Comparison of ENCODE assay signal across 30 cellular contexts in the genomic region with DNA sequence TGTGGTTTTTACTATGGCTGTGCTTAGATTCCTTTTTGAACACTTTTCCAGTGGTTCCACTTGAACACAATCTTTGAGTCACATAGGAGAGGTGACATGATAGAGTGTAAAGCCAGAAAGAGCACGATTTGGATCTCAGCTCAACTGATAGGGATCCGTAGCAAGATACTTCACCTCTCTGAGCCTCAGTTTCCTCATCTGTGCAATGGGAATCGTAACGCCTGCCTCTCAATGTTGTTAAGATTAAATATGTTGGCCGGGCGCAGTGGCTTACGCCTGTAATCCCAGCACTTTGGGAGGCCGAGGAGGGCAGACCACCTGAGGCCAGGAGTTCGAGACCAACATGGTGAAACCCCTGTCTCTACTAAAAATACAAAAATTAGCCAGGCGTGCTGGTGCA. TPM values are rescaled to one million over a fixed set of nuclear protein-coding genes. Genes with fewer than 3 reads are reported as not detected.
DNase-seq lines count a peak whose midpoint lies in the region; ATAC-seq and TF ChIP-seq lines count a peak whose summit lies in the region.
"Had no signal": no experiment of that assay in that cellular context is flagged by ENCODE, and none has a peak within 500 bp of the region (broad histone marks: within the 10 kb centered on the region; RNA-seq: fewer than 3 reads in every experiment).

No MANE protein-coding gene starts in this region.

- H3K9me3 ChIP-seq in mucosa of descending colon: no peaks in the 10 kb centered on the region
- H3K9me3 ChIP-seq: adrenal gland, left lung, SJSA1, testis, vagina had no signal

- peak overlapping the region; percentile 79 for H3K27ac ChIP-seq in C4-2B
- H3K27ac ChIP-seq: adrenal gland, SJSA1, testis, vagina had no signal

- no peak for DNase-seq in activated CD4-positive, alpha-beta T cell treated with anti-CD3 and anti-CD28 coated beads, Interleukin-2, amount 10 ng/mL, durations not matched to agents 7 days and 5 days
- DNase-seq in activated CD4-positive, alpha-beta T cell treated with anti-CD3 and anti-CD28 coated beads for 48 hours: no peak
- DNase-seq in mucosa of descending colon: peak in 2 of 3 donors; percentile 28 to 46
- DNase-seq in HPDE6-E6E7 (ENCODE audit: extremely low spot score): no peak
- no peak for DNase-seq in DMS 273 (lab: John Stamatoyannopoulos, UW; ENCODE audit: unreplicated experiment)
- DNase-seq in AG20443 (ENCODE audit: low spot score): no peak
- DNase-seq: activated CD4-positive, alpha-beta T cell treated with anti-CD3 and anti-CD28 coated beads for 1 hour; adrenal gland; CD8-positive, alpha-beta T cell; dermis blood vessel endothelial cell; DMS153; HFFc6; KBM-7; left lung; mesendoderm; NCI-H1092 treated with DMSO at 0.1 percent for 48 hours; NCI-H1694 treated with DMSO at 0.1 percent for 48 hours; RPMI8226; T-cell; testis had no signal

- no peak for TF ChIP-seq CTCF in C4-2B (conservative IDR thresholded peaks at IDR 0.05)
- no peak for TF ChIP-seq CTCF in mucosa of descending colon (IDR thresholded peaks at IDR 0.05)

- CTCF ChIA-PET in activated CD4-positive, alpha-beta T cell treated with anti-CD3 and anti-CD28 coated beads, Interleukin-2, amount 10 ng/mL, durations not matched to agents 7 days and 5 days (lab: Charles Lee): interaction anchor here (0.6 kb wide), 1 partner anchor 631 kb away, joined by 5 read pairs; no protein-coding TSS in a partner anchor

- intact Hi-C loops in mucosa of descending colon (cut with DNase I, micrococcal nuclease): no loop called here

- H3K4me1 Mint-ChIP-seq in activated CD4-positive, alpha-beta T cell treated with anti-CD3 and anti-CD28 coated beads, Interleukin-2, amount 10 ng/mL, durations not matched to agents 7 days and 5 days: peaks cover 36% of the 10 kb centered on the region
- H3K4me1 Mint-ChIP-seq in activated T-helper 17 cell treated with anti-CD3 and anti-CD28 coated beads, Interleukin-2, amount 50 U/mL, for 72 hours: peaks cover 11% of the 10 kb centered on the region

- H3K4me3 ChIP-seq in mucosa of descending colon: no peak overlapping the region
- H3K4me3 ChIP-seq: adrenal gland, GM23338, SJSA1, testis, vagina had no signal

- no peaks in the 10 kb centered on the region for H3K9me3 Mint-ChIP-seq in activated CD4-positive, alpha-beta T cell treated with anti-CD3 and anti-CD28 coated beads, Interleukin-2, amount 10 ng/mL, durations not matched to agents 7 days and 5 days
- H3K9me3 Mint-ChIP-seq in activated T-helper 17 cell treated with anti-CD3 and anti-CD28 coated beads, Interleukin-2, amount 50 U/mL, for 72 hours: no peaks in the 10 kb centered on the region
- H3K9me3 Mint-ChIP-seq: activated T-helper 2 cell treated with anti-CD3 and anti-CD28 coated beads, Interferon-gamma antibody, Interleukin-2, Interleukin-4, amounts not matched to agents 10 μg/mL and 5 μg/mL and 100 μg/mL, durations not matched to agents 14 hours and 24 hours and 36 hours; CD8-positive, alpha-beta T cell; GM23338; HFFc6; T-cell had no signal

- H3K4me1 ChIP-seq in mucosa of descending colon (ENCODE audit: low read depth): peaks cover 22% of the 10 kb centered on the region
- H3K4me1 ChIP-seq: adrenal gland, SJSA1, testis, vagina had no signal

- no peak overlapping the region for H3K4me3 Mint-ChIP-seq in activated CD4-positive, alpha-beta T cell treated with anti-CD3 and anti-CD28 coated beads, Interleukin-2, amount 10 ng/mL, durations not matched to agents 7 days and 5 days
- peak overlapping the region; percentile 77 for H3K4me3 Mint-ChIP-seq in activated T-helper 17 cell treated with anti-CD3 and anti-CD28 coated beads, Interleukin-2, amount 50 U/mL, for 72 hours
- H3K4me3 Mint-ChIP-seq: GM23338, HFFc6 had no signal

- H3K27ac Mint-ChIP-seq in activated CD4-positive, alpha-beta T cell treated with anti-CD3 and anti-CD28 coated beads, Interleukin-2, amount 10 ng/mL, durations not matched to agents 7 days and 5 days: peak overlapping the region; percentile 90
- H3K27ac Mint-ChIP-seq in activated T-helper 17 cell treated with anti-CD3 and anti-CD28 coated beads, Interleukin-2, amount 50 U/mL, for 72 hours: peak overlapping the region; percentile 82
- H3K27ac Mint-ChIP-seq: activated T-helper 2 cell treated with anti-CD3 and anti-CD28 coated beads, Interferon-gamma antibody, Interleukin-2, Interleukin-4, amounts not matched to agents 10 μg/mL and 5 μg/mL and 100 μg/mL, durations not matched to agents 14 hours and 24 hours and 36 hours; CD8-positive, alpha-beta T cell; GM23338; HFFc6 had no signal

- no peaks in the 10 kb centered on the region for H3K36me3 ChIP-seq in mucosa of descending colon (ENCODE audit: low read depth)
- H3K36me3 ChIP-seq: adrenal gland, left lung, SJSA1, vagina had no signal

- H3K27me3 Mint-ChIP-seq in activated CD4-positive, alpha-beta T cell treated with anti-CD3 and anti-CD28 coated beads, Interleukin-2, amount 10 ng/mL, durations not matched to agents 7 days and 5 days: no peaks in the 10 kb centered on the region
- H3K27me3 Mint-ChIP-seq in activated T-helper 17 cell treated with anti-CD3 and anti-CD28 coated beads, Interleukin-2, amount 50 U/mL, for 72 hours: no peaks in the 10 kb centered on the region

- no peak for ATAC-seq in activated T-helper 17 cell treated with anti-CD3 and anti-CD28 coated beads, Interleukin-2, amount 50 U/mL, for 72 hours (replicated peaks)
- ATAC-seq in mucosa of descending colon: no peak

- H3K36me3 Mint-ChIP-seq in activated CD4-positive, alpha-beta T cell treated with anti-CD3 and anti-CD28 coated beads, Interleukin-2, amount 10 ng/mL, durations not matched to agents 7 days and 5 days (ENCODE audit: low read depth): peaks cover 2% of the 10 kb centered on the region
- H3K36me3 Mint-ChIP-seq in activated T-helper 17 cell treated with anti-CD3 and anti-CD28 coated beads, Interleukin-2, amount 50 U/mL, for 72 hours (ENCODE audit: low read depth): no peaks in the 10 kb centered on the region
- H3K36me3 Mint-ChIP-seq: CD8-positive, alpha-beta T cell; T-cell had no signal

- POLR2A ChIA-PET in activated CD4-positive, alpha-beta T cell treated with anti-CD3 and anti-CD28 coated beads, Interleukin-2, amount 10 ng/mL, durations not matched to agents 7 days and 5 days (lab: Charles Lee): no interaction called here

RNA-seq across cellular contexts. Expression of gene BCL2L14, which starts 0.6 kb away (rescaled TPM):
- 1 to 10 TPM; 6.5 to 8.0 TPM for total RNA-seq in activated CD4-positive, alpha-beta T cell treated with anti-CD3 and anti-CD28 coated beads, Interleukin-2, amount 10 ng/mL, durations not matched to agents 7 days and 5 days
- total RNA-seq in activated T-helper 17 cell treated with anti-CD3 and anti-CD28 coated beads, Interleukin-2, amount 50 U/mL, for 72 hours: 1 to 10 TPM; 3.0 to 3.8 TPM
- total RNA-seq in mucosa of descending colon: 10 to 100 TPM; 27.3 to 74.4 (median 52.7) TPM
- total RNA-seq: A673, adrenal gland, dermis blood vessel endothelial cell, fibroblast of villous mesenchyme, HFFc6, HT1080, NCI-H460, SJSA1, vagina had no signal

Comparison
In these comparisons a context has a peak if more than half of its experiments do, and no peak if none do; other contexts are left out.
1. DNase-seq: peak in mucosa of descending colon (2 of 3); none in activated CD4-positive, alpha-beta T cell treated with anti-CD3 and anti-CD28 coated beads, Interleukin-2, amount 10 ng/mL, durations not matched to agents 7 days and 5 days (single experiment), activated CD4-positive, alpha-beta T cell treated with anti-CD3 and anti-CD28 coated beads for 48 hours (single experiment), HPDE6-E6E7 (single experiment), DMS 273 (single experiment) and AG20443 (single experiment).